9 cellular contexts compared by ENCODE assay signal in the genomic region with DNA sequence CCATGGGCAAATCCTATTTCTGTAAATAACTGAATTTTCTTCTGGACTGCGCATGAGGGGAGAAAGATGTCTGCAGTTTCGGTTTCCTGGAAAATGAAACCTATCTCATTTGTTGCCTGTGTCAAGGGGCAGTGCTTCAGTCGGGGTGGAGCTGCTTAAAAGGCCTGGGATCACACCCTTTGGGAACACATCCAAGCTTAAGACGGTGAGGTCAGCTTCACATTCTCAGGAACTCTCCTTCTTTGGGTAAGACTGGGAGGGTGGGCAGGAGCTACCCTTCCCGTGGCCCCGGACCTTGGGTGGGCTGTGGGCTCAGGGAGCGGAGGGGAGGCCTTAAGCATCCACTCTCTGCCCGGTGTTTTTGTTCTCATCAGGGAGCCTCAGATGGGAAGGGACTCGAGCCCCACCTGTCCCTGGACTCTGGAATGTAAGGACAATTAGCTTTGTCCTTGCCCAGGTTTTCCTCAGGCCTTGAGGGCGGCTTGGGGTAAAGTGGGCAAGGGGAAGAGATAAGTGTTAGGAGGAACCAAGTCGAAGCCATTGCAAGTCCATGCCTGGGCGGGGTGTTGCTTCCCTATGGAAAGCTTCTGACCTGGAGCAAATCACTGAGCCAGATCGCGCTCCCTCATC. TPM values are rescaled to one million over a fixed set of nuclear protein-coding genes. Genes with fewer than 3 reads are reported as not detected.
DNase-seq lines count a peak whose midpoint lies in the region; ATAC-seq and TF ChIP-seq lines count a peak whose summit lies in the region.
"Had no signal": no experiment of that assay in that cellular context is flagged by ENCODE, and none has a peak within 500 bp of the region (broad histone marks: within the 10 kb centered on the region; RNA-seq: fewer than 3 reads in every experiment).

A gene (plus strand): TSS at position 185 of the 630 bp plus-strand sequence.

- no peaks in the 10 kb centered on the region for H3K36me3 Mint-ChIP-seq in activated T-cell treated with anti-CD3 and anti-CD28 coated beads, Interleukin-2, amount 50 U/mL, for 24 hours (ENCODE audit: low read depth)

- no peaks in the 10 kb centered on the region for H3K36me3 ChIP-seq in aorta (ENCODE audit: control insufficient read depth in 1 of 2, insufficient read depth in 2 of 2, low read length in 1 of 2)

- no peak for TF ChIP-seq CTCF in epithelial cell of esophagus (IDR thresholded peaks at IDR 0.05; ENCODE audit: insufficient read depth, low read depth, low read length, missing control alignments)

- no peak for ATAC-seq in stimulated activated naive CD8-positive, alpha-beta T cell treated with anti-CD3 and anti-CD28 coated beads, Interleukin-15, amount 100 ng/mL, for 72 hours
- ATAC-seq in stimulated activated naive CD8-positive, alpha-beta T cell treated with anti-CD3 and anti-CD28 coated beads, Interleukin-15, Interleukin-2, amounts not matched to agents 100 U/mL and 50 U/mL, for 24 hours, result no peak
- ATAC-seq in aorta (ENCODE audit: low FRiP score) (peak; percentile 75), HG02642 (IDR thresholded peaks at IDR 0.05; ENCODE audit: poor library complexity, unreplicated experiment) (no peak)

- H3K4me3 ChIP-seq in epithelial cell of esophagus (ENCODE audit: low read length) (no peak within 1 kb of the TSS), aorta (ENCODE audit: low read length in 2 of 2) (no peak within 1 kb of the TSS)

- no peaks in the 10 kb centered on the region for H3K9me3 ChIP-seq in aorta (ENCODE audit: control insufficient read depth, low read length)

- no peaks in the 10 kb centered on the region for H3K4me1 ChIP-seq in aorta (ENCODE audit: control insufficient read depth in 1 of 2, insufficient read depth in 2 of 2, low read length in 2 of 2)

- WGBS in aorta, 2 donors, result 77 to 79% methylated on average over 14 of the region's 14 CpGs

- H3K27ac ChIP-seq in aorta (ENCODE audit: low read depth in 1 of 2, low read length in 2 of 2), result no peak within 1 kb of the TSS

- intact Hi-C loops in aorta (cut with DNase I), result no loop called here

- H3K9me3 Mint-ChIP-seq in stimulated activated naive CD8-positive, alpha-beta T cell treated with anti-CD3 and anti-CD28 coated beads, Interleukin-15, amount 100 ng/mL, for 72 hours, result no peaks in the 10 kb centered on the region
- H3K9me3 Mint-ChIP-seq in activated T-cell treated with anti-CD3 and anti-CD28 coated beads, Interleukin-2, amount 50 U/mL, for 24 hours, result no peaks in the 10 kb centered on the region

- no peak for DNase-seq in stimulated activated naive CD8-positive, alpha-beta T cell treated with anti-CD3 and anti-CD28 coated beads, Interleukin-15, amount 100 ng/mL, for 72 hours
- DNase-seq in stimulated activated naive CD8-positive, alpha-beta T cell treated with anti-CD3 and anti-CD28 coated beads, Interleukin-15, Interleukin-2, amounts not matched to agents 100 U/mL and 50 U/mL, for 24 hours, result no peak
- DNase-seq in epithelial cell of esophagus (ENCODE audit: low read depth) (peak; percentile 32), mucosa of gallbladder (ENCODE audit: low spot score) (peak; percentile 76), aorta (no peak), DMS79 treated with DMSO at 0.1 percent for 48 hours (lab: John Stamatoyannopoulos, UW) (no peak)
- no peak for DNase-seq in activated T-cell treated with anti-CD3 and anti-CD28 coated beads, Interleukin-2, amount 50 U/mL, for 24 hours

- peak within 1 kb of the TSS; percentile 64 to 95 for H3K27ac Mint-ChIP-seq in stimulated activated naive CD8-positive, alpha-beta T cell treated with anti-CD3 and anti-CD28 coated beads, Interleukin-15, amount 100 ng/mL, for 72 hours
- no peak within 1 kb of the TSS for H3K27ac Mint-ChIP-seq in activated T-cell treated with anti-CD3 and anti-CD28 coated beads, Interleukin-2, amount 50 U/mL, for 24 hours

- peaks cover 17% of the 10 kb centered on the region for H3K27me3 Mint-ChIP-seq in stimulated activated naive CD8-positive, alpha-beta T cell treated with anti-CD3 and anti-CD28 coated beads, Interleukin-15, amount 100 ng/mL, for 72 hours
- peaks cover 6% of the 10 kb centered on the region for H3K27me3 Mint-ChIP-seq in activated T-cell treated with anti-CD3 and anti-CD28 coated beads, Interleukin-2, amount 50 U/mL, for 24 hours

- no peaks in the 10 kb centered on the region for H3K4me1 Mint-ChIP-seq in stimulated activated naive CD8-positive, alpha-beta T cell treated with anti-CD3 and anti-CD28 coated beads, Interleukin-15, amount 100 ng/mL, for 72 hours
- no peaks in the 10 kb centered on the region for H3K4me1 Mint-ChIP-seq in activated T-cell treated with anti-CD3 and anti-CD28 coated beads, Interleukin-2, amount 50 U/mL, for 24 hours (ENCODE audit: low read depth)

- no peaks in the 10 kb centered on the region for H3K27me3 ChIP-seq in aorta (ENCODE audit: control insufficient read depth in 1 of 2, insufficient read depth in 2 of 2, low read length in 1 of 2)

- no peak within 1 kb of the TSS for H3K4me3 Mint-ChIP-seq in stimulated activated naive CD8-positive, alpha-beta T cell treated with anti-CD3 and anti-CD28 coated beads, Interleukin-15, amount 100 ng/mL, for 72 hours
- H3K4me3 Mint-ChIP-seq in activated T-cell treated with anti-CD3 and anti-CD28 coated beads, Interleukin-2, amount 50 U/mL, for 24 hours, result no peak within 1 kb of the TSS
- H3K4me3 Mint-ChIP-seq: CD14-positive monocyte had no signal

RNA-seq across cellular contexts. Expression of the gene that starts here (rescaled TPM):
- total RNA-seq in mucosa of gallbladder, result 478 TPM
- 100 to 1,000 TPM; 106 to 222 TPM for total RNA-seq in aorta
- polyA plus RNA-seq in aorta, result 100 to 1,000 TPM in 1 of 2 donors, 10 to 100 TPM in 1; 42.4 to 107 TPM

Comparison
In these comparisons a context has a peak if more than half of its experiments do, and no peak if none do; other contexts are left out.
1. DNase-seq: peak in epithelial cell of esophagus (single experiment) and mucosa of gallbladder (single experiment); none in stimulated activated naive CD8-positive, alpha-beta T cell treated with anti-CD3 and anti-CD28 coated beads, Interleukin-15, amount 100 ng/mL, for 72 hours (0 of 2), stimulated activated naive CD8-positive, alpha-beta T cell treated with anti-CD3 and anti-CD28 coated beads, Interleukin-15, Interleukin-2, amounts not matched to agents 100 U/mL and 50 U/mL, for 24 hours (single experiment), aorta (0 of 2), activated T-cell treated with anti-CD3 and anti-CD28 coated beads, Interleukin-2, amount 50 U/mL, for 24 hours (single experiment) and DMS79 treated with DMSO at 0.1 percent for 48 hours (single experiment).